ENCODE assay signal across 27 cellular contexts in genomic region chr4:33914386-33914785, GRCh38.
A peak's percentile ranks its signal among the peaks of the same experiment; 100 is the strongest.
DNase-seq lines count a peak whose midpoint lies in the region; ATAC-seq and TF ChIP-seq lines count a peak whose summit lies in the region.
"Had no signal": no experiment of that assay in that cellular context is flagged by ENCODE, and none has a peak within 500 bp of the region (broad histone marks: within the 10 kb centered on the region; RNA-seq: fewer than 3 reads in every experiment).

No MANE protein-coding gene starts in this region.

- H3K27ac Mint-ChIP-seq in MCF 10A (ENCODE audit: low read depth, unreplicated experiment) (no peak overlapping the region), neural progenitor cell (no peak overlapping the region)
- H3K27ac Mint-ChIP-seq: CD4-positive, alpha-beta memory T cell; IgD-negative memory B cell; T-helper 1 cell treated with Interleukin-12 subunit alpha and Interleukin-12 subunit beta and Interleukin-4 antibody, amounts not matched to agents 30 μg/mL and 1 μg/mL, for 36 hours had no signal

- H3K9me3 Mint-ChIP-seq in MCF 10A (ENCODE audit: unreplicated experiment) = peaks cover 27% of the 10 kb centered on the region
- peaks cover 23% of the 10 kb centered on the region for H3K9me3 Mint-ChIP-seq in neural progenitor cell

- CTCF ChIA-PET in MCF 10A (lab: Yijun Ruan, JAX) (no interaction called here), mammary epithelial cell (lab: Charles Lee; ENCODE audit: low non-redundant PET) (no interaction called here)

- H3K79me2 ChIP-seq in mammary epithelial cell (ENCODE audit: insufficient read depth, low read length) (no peaks in the 10 kb centered on the region), neural progenitor cell (ENCODE audit: low read depth) (no peaks in the 10 kb centered on the region)

- H3K4me1 ChIP-seq in mammary epithelial cell (ENCODE audit: insufficient read depth, low read length) (no peaks in the 10 kb centered on the region), neural progenitor cell (no peaks in the 10 kb centered on the region)
- H3K4me1 ChIP-seq: BLaER1 treated with 17β-estradiol and CSF1 and Interleukin-3, amounts not matched to agents 10 nM and 100 nM; HAP-1; Peyer's patch had no signal

- ATAC-seq in HG03520 (IDR thresholded peaks at IDR 0.05; ENCODE audit: unreplicated experiment) = no peak
- ATAC-seq in left ventricle myocardium superior = no peak

- dilution Hi-C loops in mammary epithelial cell (cut with HindIII; ENCODE audit: low sequenced_read_pairs) = no loop called here

- H3K4me2 ChIP-seq in mammary epithelial cell (ENCODE audit: insufficient read depth, low read depth, low read length) (no peak overlapping the region), neural progenitor cell (no peak overlapping the region)
- H3K4me2 ChIP-seq: BLaER1 treated with 17β-estradiol and CSF1 and Interleukin-3, amounts not matched to agents 10 nM and 100 nM; KMS-11; SK-N-SH had no signal

- peaks cover 4% of the 10 kb centered on the region for H3K4me1 Mint-ChIP-seq in MCF 10A (ENCODE audit: insufficient read depth, unreplicated experiment)
- no peaks in the 10 kb centered on the region for H3K4me1 Mint-ChIP-seq in neural progenitor cell
- H3K4me1 Mint-ChIP-seq: CD4-positive, alpha-beta memory T cell; IgD-negative memory B cell had no signal

- DNase-seq in MCF 10A (ENCODE audit: unreplicated experiment) = peak; percentile 1
- DNase-seq in mammary epithelial cell = no peak
- peak; percentile 7 for DNase-seq in NCI-H69 (lab: John Stamatoyannopoulos, UW)
- peak; percentile 32 for DNase-seq in astrocyte of the spinal cord (ENCODE audit: low read depth, low spot score)
- DNase-seq in neural progenitor cell (ENCODE audit: low spot score) = peak; percentile 2
- DNase-seq in inferior parietal cortex (ENCODE audit: extremely low spot score) = no peak
- no peak for DNase-seq in left ventricle myocardium superior
- DNase-seq: AML-193; CD4-positive, alpha-beta memory T cell; DMS 273 treated with DMSO at 0.1 percent for 48 hours; DND-41; GOT3; NCI-H1092; NCI-H1436; NCI-H187; NCI-H2081 treated with DMSO at 0.1 percent for 48 hours; NCI-H446 treated with DMSO at 0.1 percent for 48 hours; NCI-H526 treated with DMSO at 0.1 percent for 48 hours; Peyer's patch; SK-N-SH had no signal

- TF ChIP-seq CTCF in MCF 10A (IDR thresholded peaks at IDR 0.05; ENCODE audit: unreplicated experiment) (no peak), mammary epithelial cell (conservative IDR thresholded peaks at IDR 0.05 in 1 of 2, IDR thresholded peaks at IDR 0.05 in 1 of 2; ENCODE audit: extremely low read depth in 1 of 2, insufficient read depth in 1 of 2, low read depth in 1 of 2, low read length in 2 of 2) (no peak), astrocyte of the spinal cord (IDR thresholded peaks at IDR 0.05; ENCODE audit: low read depth, low read length) (no peak), neural progenitor cell (IDR thresholded peaks at IDR 0.05) (no peak)

- no peaks in the 10 kb centered on the region for H3K27me3 Mint-ChIP-seq in MCF 10A (ENCODE audit: insufficient read depth, unreplicated experiment)
- peaks cover 2% of the 10 kb centered on the region for H3K27me3 Mint-ChIP-seq in neural progenitor cell (ENCODE audit: insufficient read depth, low read depth)
- H3K27me3 Mint-ChIP-seq: CD4-positive, alpha-beta memory T cell; IgD-negative memory B cell had no signal

- H3K9ac ChIP-seq in mammary epithelial cell (ENCODE audit: insufficient read depth, low read length) (no peak overlapping the region), neural progenitor cell (no peak overlapping the region)
- H3K9ac ChIP-seq: BLaER1 treated with 17β-estradiol and CSF1 and Interleukin-3, amounts not matched to agents 10 nM and 100 nM; KMS-11; SK-N-SH had no signal

- 38% methylated on average over 2 of the region's 2 CpGs for WGBS in mammary epithelial cell (ENCODE audit: low coverage, missing lambda C conversion rate)

- H2AFZ ChIP-seq in mammary epithelial cell (ENCODE audit: low read depth, low read length) (no peak overlapping the region), neural progenitor cell (replicated peaks) (no peak overlapping the region)

- H3K27ac ChIP-seq in mammary epithelial cell (ENCODE audit: insufficient read depth, low read depth, low read length) (no peak overlapping the region), neural progenitor cell (no peak overlapping the region)
- H3K27ac ChIP-seq: BLaER1 treated with 17β-estradiol and CSF1 and Interleukin-3, amounts not matched to agents 10 nM and 100 nM; HL-60; KMS-11; Peyer's patch had no signal

- H3K27me3 ChIP-seq in mammary epithelial cell (ENCODE audit: insufficient read depth, low read length) (no peaks in the 10 kb centered on the region), neural progenitor cell (no peaks in the 10 kb centered on the region)
- H3K27me3 ChIP-seq: BLaER1 treated with 17β-estradiol and CSF1 and Interleukin-3, amounts not matched to agents 10 nM and 100 nM; Peyer's patch had no signal

- H3K4me3 Mint-ChIP-seq in MCF 10A (ENCODE audit: unreplicated experiment) (no peak overlapping the region), neural progenitor cell (no peak overlapping the region)
- H3K4me3 Mint-ChIP-seq: CD4-positive, alpha-beta memory T cell; IgD-negative memory B cell; T-helper 1 cell treated with Interleukin-12 subunit alpha and Interleukin-12 subunit beta and Interleukin-4 antibody, amounts not matched to agents 30 μg/mL and 1 μg/mL, for 36 hours had no signal

- no peaks in the 10 kb centered on the region for H4K20me1 ChIP-seq in mammary epithelial cell (ENCODE audit: insufficient read depth, low read length)
- no peaks in the 10 kb centered on the region for H4K20me1 ChIP-seq in neural progenitor cell (ENCODE audit: low read depth)
- H4K20me1 ChIP-seq: BLaER1 treated with 17β-estradiol and CSF1 and Interleukin-3, amounts not matched to agents 10 nM and 100 nM had no signal

- POLR2A ChIA-PET in MCF 10A (lab: Yijun Ruan, JAX) = no interaction called here

- in situ Hi-C loops in mammary epithelial cell (cut with MboI; ENCODE audit: low sequenced_read_pairs in 2 of 2) = no loop called here
- in situ Hi-C loops in astrocyte of the spinal cord (cut with HindIII; ENCODE audit: low sequenced_read_pairs) = no loop called here

- BruUV-seq in MCF 10A (replicated peaks; lab: Mats Ljungman, UMichigan) (no TSS peak), mammary epithelial cell (replicated peaks; lab: Mats Ljungman, UMichigan) (no TSS peak)

- no peaks in the 10 kb centered on the region for H3K36me3 ChIP-seq in mammary epithelial cell (ENCODE audit: insufficient read depth, low read length)
- peaks cover 10% of the 10 kb centered on the region for H3K36me3 ChIP-seq in neural progenitor cell
- H3K36me3 ChIP-seq: BLaER1 treated with 17β-estradiol and CSF1 and Interleukin-3, amounts not matched to agents 10 nM and 100 nM; HAP-1; Peyer's patch had no signal

- H3K36me3 Mint-ChIP-seq in MCF 10A (ENCODE audit: insufficient read depth, unreplicated experiment) (no peaks in the 10 kb centered on the region), neural progenitor cell (no peaks in the 10 kb centered on the region)
- H3K36me3 Mint-ChIP-seq: CD4-positive, alpha-beta memory T cell; IgD-negative memory B cell had no signal

- intact Hi-C loops in MCF 10A (cut with micrococcal nuclease) = no loop called here
- intact Hi-C loops in mammary epithelial cell (cut with micrococcal nuclease) = no loop called here
- intact Hi-C loops in left ventricle myocardium superior (cut with micrococcal nuclease) = no loop called here

- H3K9me3 ChIP-seq in mammary epithelial cell (replicated peaks; ENCODE audit: insufficient read depth, low read length) (peaks cover 3% of the 10 kb centered on the region), neural progenitor cell (ENCODE audit: low read depth) (peaks cover 11% of the 10 kb centered on the region)
- H3K9me3 ChIP-seq: Peyer's patch had no signal

- H3K4me3 ChIP-seq in mammary epithelial cell (replicated peaks in 1 of 3; ENCODE audit: insufficient read depth in 1 of 3, low read depth in 2 of 3, low read length in 3 of 3) (no peak overlapping the region), astrocyte of the spinal cord (ENCODE audit: low read depth, low read length) (no peak overlapping the region), neural progenitor cell (no peak overlapping the region)
- H3K4me3 ChIP-seq: BLaER1 treated with 17β-estradiol and CSF1 and Interleukin-3, amounts not matched to agents 10 nM and 100 nM; HAP-1; Peyer's patch had no signal

- no peaks in the 10 kb centered on the region for H3F3A ChIP-seq in neural progenitor cell (ENCODE audit: low read depth)

Comparison
In these comparisons a context has a peak if more than half of its experiments do, and no peak if none do; other contexts are left out.
1. DNase-seq: peak in MCF 10A (single experiment), NCI-H69 (single experiment), astrocyte of the spinal cord (single experiment) and neural progenitor cell (single experiment); none in mammary epithelial cell (single experiment), inferior parietal cortex (single experiment) and left ventricle myocardium superior (single experiment).